8 cellular contexts compared by ENCODE assay signal in genomic region chr12:92144045-92144630, GRCh38. TPM values are rescaled to one million over a fixed set of nuclear protein-coding genes. Genes with fewer than 3 reads are reported as not detected.
A peak's percentile ranks its signal among the peaks of the same experiment; 100 is the strongest.
DNase-seq lines count a peak whose midpoint lies in the region; ATAC-seq and TF ChIP-seq lines count a peak whose summit lies in the region.

No MANE protein-coding gene starts in this region.

- peaks cover 69% of the 10 kb centered on the region for H3K4me1 Mint-ChIP-seq in chondrocyte (ENCODE audit: low read depth)

- DNase-seq in NCI-H446 treated with DMSO at 0.1 percent for 48 hours (lab: John Stamatoyannopoulos, UW) (peak; percentile 78), chondrocyte (ENCODE audit: low spot score) (no peak), kidney glomerular epithelial cell (lab: John Stamatoyannopoulos, UW) (peak; percentile 78)
- peak; percentile 59 for DNase-seq in activated CD4-positive, alpha-beta T cell treated with anti-CD3 and anti-CD28 coated beads for 1 hour
- peak in 3 of 4 experiments; percentile 22 to 55 (median 33) for DNase-seq in stimulated activated CD4-positive, alpha-beta T cell treated with anti-CD3 and anti-CD28 coated beads, Interleukin-1b, Interleukin-23, amount 100 ng/mL, for 24 hours (ENCODE audit: low read depth in 4 of 4, low spot score in 1 of 4)

- peak overlapping the region; percentile 97 for H3K27ac Mint-ChIP-seq in chondrocyte (ENCODE audit: unreplicated experiment)

- ATAC-seq in HG03196 (IDR thresholded peaks at IDR 0.05; ENCODE audit: unreplicated experiment): peak; percentile 9
- ATAC-seq in HG03571 (IDR thresholded peaks at IDR 0.05; ENCODE audit: unreplicated experiment): no peak

- H3K27me3 Mint-ChIP-seq in chondrocyte (ENCODE audit: low read depth): no peaks in the 10 kb centered on the region

- no peaks in the 10 kb centered on the region for H3K9me3 Mint-ChIP-seq in chondrocyte (ENCODE audit: low read depth)

- H3K36me3 Mint-ChIP-seq in chondrocyte (ENCODE audit: low read depth): peaks cover 12% of the 10 kb centered on the region

- H3K4me3 Mint-ChIP-seq in chondrocyte (ENCODE audit: unreplicated experiment): peak overlapping the region; percentile 93

- peak; percentile 80 for TF ChIP-seq CTCF in GM12872 (IDR thresholded peaks at IDR 0.05; ENCODE audit: insufficient read depth, low read depth, low read length)
- peak; percentile 88 for TF ChIP-seq CTCF in chondrocyte (IDR thresholded peaks at IDR 0.05)

RNA-seq across cellular contexts. Expression of gene BTG1, which starts 1.5 kb away (rescaled TPM):
- total RNA-seq in chondrocyte: 28.3 to 56.8 TPM (median 53.6 TPM) in 3 replicates
